ENCODE assay signal across 23 cellular contexts in the genomic region with DNA sequence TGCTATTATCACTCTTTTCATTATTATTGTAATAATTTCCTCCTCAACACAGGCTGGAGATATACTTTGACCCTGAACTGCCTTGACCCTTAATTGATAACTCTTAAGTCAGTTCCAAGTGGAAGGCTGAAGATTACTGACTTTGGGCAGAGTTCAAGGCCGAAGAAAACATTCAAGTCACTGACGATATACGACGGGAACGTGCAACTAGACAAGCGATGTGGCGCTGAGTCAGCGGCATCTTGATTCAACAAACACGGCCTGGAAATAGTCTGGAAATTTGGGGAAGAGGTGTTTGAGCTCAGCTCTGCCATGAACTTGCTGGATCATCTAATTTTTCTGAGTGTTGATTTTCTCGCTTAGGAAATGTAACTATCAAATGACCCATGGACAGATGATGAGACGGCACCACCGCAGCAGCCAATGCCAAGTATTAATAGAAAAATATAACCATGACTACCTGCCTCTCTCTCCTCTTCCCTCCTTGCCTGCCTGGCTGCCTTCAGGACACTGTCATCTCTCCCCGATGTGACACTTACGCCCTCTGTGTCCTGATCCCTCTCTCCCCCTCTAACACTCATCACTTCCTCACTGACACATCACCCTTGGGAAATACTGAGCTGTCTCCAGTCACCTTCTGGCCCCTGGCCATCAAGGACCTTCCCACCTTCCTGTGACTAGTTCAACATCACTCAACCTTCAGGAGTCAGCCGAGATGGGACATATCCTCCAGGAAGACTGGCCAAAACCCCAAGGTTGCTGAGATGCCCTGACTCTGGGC. TPM values are rescaled to one million over a fixed set of nuclear protein-coding genes. Genes with fewer than 3 reads are reported as not detected.
DNase-seq lines count a peak whose midpoint lies in the region; ATAC-seq and TF ChIP-seq lines count a peak whose summit lies in the region.
"Had no signal": no experiment of that assay in that cellular context is flagged by ENCODE, and none has a peak within 500 bp of the region (broad histone marks: within the 10 kb centered on the region; RNA-seq: fewer than 3 reads in every experiment).

No MANE protein-coding gene starts in this region.

- peak; percentile 83 for ATAC-seq in PC-3
- peak in 3 of 4 donors; percentile 42 to 60 (median 49) for ATAC-seq in psoas muscle
- ATAC-seq: heart right ventricle; Right ventricle myocardium inferior; stimulated activated naive CD8-positive, alpha-beta T cell treated with anti-CD3 and anti-CD28 coated beads, Interleukin-15, Interleukin-2, amounts not matched to agents 100 U/mL and 50 U/mL, for 24 hours; upper lobe of right lung had no signal

- no peaks in the 10 kb centered on the region for H3K4me1 Mint-ChIP-seq in activated naive CD4-positive, alpha-beta T cell treated with anti-CD3 and anti-CD28 coated beads for 36 hours (ENCODE audit: low read depth)
- H3K4me1 Mint-ChIP-seq: activated CD4-positive, alpha-beta T cell treated with anti-CD3 and anti-CD28 coated beads, Interleukin-2, amount 10 ng/mL, durations not matched to agents 7 days and 5 days; immature natural killer cell had no signal

- H3K9me3 ChIP-seq in PC-3 (ENCODE audit: low read length) = no peaks in the 10 kb centered on the region
- H3K9me3 ChIP-seq in endocrine pancreas (ENCODE audit: control insufficient read depth, low read length) = no peaks in the 10 kb centered on the region
- H3K9me3 ChIP-seq in psoas muscle = no peaks in the 10 kb centered on the region
- H3K9me3 ChIP-seq: adrenal gland, BLaER1, heart right ventricle, upper lobe of right lung had no signal

- H3F3A ChIP-seq in PC-3 (ENCODE audit: low read length, unreplicated experiment) = no peaks in the 10 kb centered on the region

- no peak for TF ChIP-seq CTCF in PC-3 (conservative IDR thresholded peaks at IDR 0.05; ENCODE audit: low read depth, low read length)
- TF ChIP-seq CTCF in psoas muscle (IDR thresholded peaks at IDR 0.05) = no peak
- TF ChIP-seq CTCF in GM13976 (IDR thresholded peaks at IDR 0.05; ENCODE audit: borderline replicate concordance, control extremely low read depth, extremely low read depth, insufficient read depth, missing control alignments) = no peak

- H3K27me3 ChIP-seq in PC-3 (ENCODE audit: low read length) (no peaks in the 10 kb centered on the region), endocrine pancreas (ENCODE audit: control insufficient read depth, insufficient read depth, low read length) (no peaks in the 10 kb centered on the region), psoas muscle (ENCODE audit: insufficient read depth in 3 of 3, low read length in 2 of 3) (no peaks in the 10 kb centered on the region)
- H3K27me3 ChIP-seq: adrenal gland, BLaER1, heart right ventricle, upper lobe of right lung had no signal

- POLR2A ChIA-PET in PC-3 (lab: Charles Lee; ENCODE audit: unreplicated experiment) = interaction anchor here (0.6 kb wide), 1 partner anchor 122 kb away, joined by 3 read pairs; no protein-coding TSS in a partner anchor

- no peaks in the 10 kb centered on the region for H3K27me3 Mint-ChIP-seq in activated naive CD4-positive, alpha-beta T cell treated with anti-CD3 and anti-CD28 coated beads for 36 hours (ENCODE audit: low read depth)
- H3K27me3 Mint-ChIP-seq: activated CD4-positive, alpha-beta T cell treated with anti-CD3 and anti-CD28 coated beads, Interleukin-2, amount 10 ng/mL, durations not matched to agents 7 days and 5 days had no signal

- H3K79me2 ChIP-seq in PC-3 (ENCODE audit: low read length) = no peaks in the 10 kb centered on the region

- peaks cover 21% of the 10 kb centered on the region for H3K36me3 Mint-ChIP-seq in activated naive CD4-positive, alpha-beta T cell treated with anti-CD3 and anti-CD28 coated beads for 36 hours (ENCODE audit: low read depth)

- 67 to 84% (median 68%) methylated on average over 15 of the region's 15 CpGs for WGBS in psoas muscle, 3 donors

- TSS peak; percentile 53 for BruUV-seq in PC-3 (replicated peaks; lab: Mats Ljungman, UMichigan)

- peak overlapping the region; percentile 85 for H3K27ac ChIP-seq in PC-3 (ENCODE audit: low read length)
- H3K27ac ChIP-seq in psoas muscle = no peak overlapping the region
- H3K27ac ChIP-seq: adrenal gland, BLaER1, heart right ventricle, upper lobe of right lung had no signal

- no peak overlapping the region for H3K27ac Mint-ChIP-seq in activated naive CD4-positive, alpha-beta T cell treated with anti-CD3 and anti-CD28 coated beads for 36 hours
- H3K27ac Mint-ChIP-seq: activated CD4-positive, alpha-beta T cell treated with anti-CD3 and anti-CD28 coated beads, Interleukin-2, amount 10 ng/mL, durations not matched to agents 7 days and 5 days; immature natural killer cell had no signal

- H3K9me2 ChIP-seq in PC-3 (replicated peaks; ENCODE audit: low read length) = no peaks in the 10 kb centered on the region

- DNase-seq in GM04504 (ENCODE audit: low read depth) = peak; percentile 48
- DNase-seq in PC-3 = peak; percentile 91
- DNase-seq in psoas muscle = no peak
- no peak for DNase-seq in GM13976 (ENCODE audit: low spot score)
- DNase-seq in activated naive CD4-positive, alpha-beta T cell treated with anti-CD3 and anti-CD28 coated beads for 36 hours = no peak
- DNase-seq in activated CD4-positive, alpha-beta T cell treated with anti-CD3 and anti-CD28 coated beads for 4 hours = no peak
- DNase-seq: activated CD4-positive, alpha-beta T cell treated with anti-CD3 and anti-CD28 coated beads, Interleukin-2, amount 10 ng/mL, durations not matched to agents 7 days and 5 days; activated CD8-positive, alpha-beta memory T cell treated with anti-CD3 and anti-CD28 coated beads, Interleukin-2, amount 50 U/mL, for 4 hours; activated effector memory CD4-positive, alpha-beta T cell treated with Interleukin-2 at 50 U/mL for 16 hours; central memory CD4-positive, alpha-beta T cell; GF-D8; H7; heart right ventricle; immature natural killer cell; NCI-H1930; NCI-H446; stimulated activated CD4-positive, alpha-beta T cell treated with anti-CD3 and anti-CD28 coated beads, Interleukin-2, amount 100 ng/mL, for 24 hours; stimulated activated naive CD8-positive, alpha-beta T cell treated with anti-CD3 and anti-CD28 coated beads, Interleukin-15, Interleukin-2, amounts not matched to agents 100 U/mL and 50 U/mL, for 24 hours; upper lobe of right lung had no signal

- peak overlapping the region; percentile 53 for H3K9ac ChIP-seq in PC-3 (ENCODE audit: low read length)
- no peak overlapping the region for H3K9ac ChIP-seq in endocrine pancreas (ENCODE audit: control insufficient read depth, insufficient read depth, low read length)
- H3K9ac ChIP-seq: BLaER1 had no signal

- CTCF ChIA-PET in PC-3 (lab: Charles Lee) = no interaction called here
- CTCF ChIA-PET in activated naive CD4-positive, alpha-beta T cell treated with anti-CD3 and anti-CD28 coated beads for 36 hours (lab: Charles Lee) = interaction anchor here (1.5 kb wide), 1 partner anchor 11 kb away, joined by 4 read pairs; no protein-coding TSS in a partner anchor

- H3K4me2 ChIP-seq in PC-3 (ENCODE audit: low read length) = peak overlapping the region; percentile 46
- H3K4me2 ChIP-seq: BLaER1 had no signal

- in situ Hi-C loops in GM13976 (cut with MboI; ENCODE audit: low sequenced_read_pairs, unreplicated experiment) = no loop called here

- H3K4me3 ChIP-seq in PC-3 (ENCODE audit: low read length) = no peak overlapping the region
- peak overlapping the region; percentile 23 for H3K4me3 ChIP-seq in endocrine pancreas (ENCODE audit: control insufficient read depth, insufficient read depth, low read length)
- no peak overlapping the region for H3K4me3 ChIP-seq in psoas muscle
- H3K4me3 ChIP-seq: adrenal gland, BLaER1, heart right ventricle, upper lobe of right lung had no signal

- no peaks in the 10 kb centered on the region for H3K9me3 Mint-ChIP-seq in activated naive CD4-positive, alpha-beta T cell treated with anti-CD3 and anti-CD28 coated beads for 36 hours
- H3K9me3 Mint-ChIP-seq: activated CD4-positive, alpha-beta T cell treated with anti-CD3 and anti-CD28 coated beads, Interleukin-2, amount 10 ng/mL, durations not matched to agents 7 days and 5 days; immature natural killer cell had no signal

- H4K20me1 ChIP-seq in PC-3 (ENCODE audit: low read length) = no peaks in the 10 kb centered on the region
- H4K20me1 ChIP-seq: BLaER1 had no signal

- H3K36me3 ChIP-seq in PC-3 (ENCODE audit: low read depth, low read length) = no peaks in the 10 kb centered on the region
- no peaks in the 10 kb centered on the region for H3K36me3 ChIP-seq in endocrine pancreas (ENCODE audit: control insufficient read depth, insufficient read depth, low read length)
- H3K36me3 ChIP-seq in psoas muscle (ENCODE audit: insufficient read depth in 1 of 2, low read depth in 1 of 2) = peaks cover 0 to 15% of the 10 kb centered on the region in 2 donors

- intact Hi-C loops in PC-3 (cut with micrococcal nuclease) = loop anchor here (2.0 to 5.0 kb wide), 2 partner anchors 13 to 33 kb away; no protein-coding TSS in a partner anchor
- intact Hi-C loops in psoas muscle (cut with DNase I) = no loop called here
- intact Hi-C loops in activated naive CD4-positive, alpha-beta T cell treated with anti-CD3 and anti-CD28 coated beads for 36 hours (cut with micrococcal nuclease) = no loop called here

- peak overlapping the region; percentile 10; the same call in 1 of the 2 replicates for H2AFZ ChIP-seq in PC-3 (ENCODE audit: low read length)

- H3K4me1 ChIP-seq in PC-3 (ENCODE audit: insufficient read depth, low read length) (peaks cover 34% of the 10 kb centered on the region), endocrine pancreas (ENCODE audit: control insufficient read depth, insufficient read depth, low read length) (no peaks in the 10 kb centered on the region), psoas muscle (peaks cover 6% of the 10 kb centered on the region)
- H3K4me1 ChIP-seq: heart right ventricle, upper lobe of right lung had no signal

- H3K4me3 Mint-ChIP-seq in activated naive CD4-positive, alpha-beta T cell treated with anti-CD3 and anti-CD28 coated beads for 36 hours = no peak overlapping the region
- H3K4me3 Mint-ChIP-seq: activated CD4-positive, alpha-beta T cell treated with anti-CD3 and anti-CD28 coated beads, Interleukin-2, amount 10 ng/mL, durations not matched to agents 7 days and 5 days; immature natural killer cell had no signal

RNA-seq across cellular contexts. Expression of a gene that starts 49.4 kb away (rescaled TPM):
- total RNA-seq in PC-3 (2014; rRNA removed) = 16.0 and 19.7 TPM in 2 replicates
- 1 to 10 TPM; 2.3 to 4.8 (median 3.4) TPM for total RNA-seq in psoas muscle
- 1 to 10 TPM; 2.6 to 3.6 (median 3.2) TPM for polyA plus RNA-seq in psoas muscle
- total RNA-seq in activated naive CD4-positive, alpha-beta T cell treated with anti-CD3 and anti-CD28 coated beads for 36 hours = 10 to 100 TPM; 11.9 to 15.4 TPM

Comparison
In these comparisons a context has a peak if more than half of its experiments do, and no peak if none do; other contexts are left out.
1. DNase-seq: peak in GM04504 (single experiment) and PC-3 (single experiment); none in psoas muscle (0 of 2), GM13976 (single experiment), activated naive CD4-positive, alpha-beta T cell treated with anti-CD3 and anti-CD28 coated beads for 36 hours (single experiment) and activated CD4-positive, alpha-beta T cell treated with anti-CD3 and anti-CD28 coated beads for 4 hours (0 of 2).